ENCODE assay signal across 11 cellular contexts in the genomic region with DNA sequence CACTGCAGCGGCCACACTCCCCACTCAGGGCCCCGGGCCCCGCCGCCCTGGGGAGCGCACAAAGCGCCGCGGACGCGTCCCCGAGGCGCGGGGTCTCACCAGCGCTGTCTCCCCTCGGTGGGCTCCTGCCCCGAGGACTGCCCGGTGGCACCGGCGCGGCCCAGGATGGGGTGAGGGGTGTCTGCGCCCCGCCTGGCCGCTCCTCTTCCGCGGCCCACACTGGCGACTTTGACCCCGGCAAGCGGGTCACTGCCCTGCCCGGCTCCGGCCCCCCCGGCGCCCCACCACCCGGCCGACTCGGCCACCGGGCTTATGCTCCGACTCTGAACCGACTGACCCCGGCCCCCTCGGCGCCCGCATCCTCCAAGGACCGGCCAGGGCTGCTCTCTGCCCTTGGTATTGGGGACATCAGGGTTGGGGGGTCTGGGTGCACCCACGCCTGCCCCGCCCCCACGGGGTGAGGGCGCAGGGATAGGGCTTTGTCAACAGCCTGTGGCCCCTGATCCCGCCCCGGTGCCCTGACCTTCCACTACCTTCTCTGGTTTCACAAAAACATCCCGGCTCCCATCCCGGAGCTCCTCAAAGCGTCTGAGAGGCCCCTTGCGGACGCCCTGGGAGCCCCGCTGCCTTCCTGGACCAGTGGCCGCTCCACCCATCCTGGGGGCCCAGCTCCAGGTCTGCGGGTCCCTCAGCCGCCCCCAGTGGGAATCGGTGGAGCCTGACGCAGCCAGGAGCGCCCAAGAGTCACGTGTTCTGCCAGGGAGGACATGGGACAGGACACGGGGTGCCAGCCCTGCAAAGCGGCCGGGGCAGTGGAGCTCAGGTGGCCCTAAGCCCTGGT. TPM values are rescaled to one million over a fixed set of nuclear protein-coding genes. Genes with fewer than 3 reads are reported as not detected.
DNase-seq lines count a peak whose midpoint lies in the region; TF ChIP-seq lines count a peak whose summit lies in the region.
"Had no signal": no experiment of that assay in that cellular context is flagged by ENCODE, and none has a peak within 500 bp of the region (broad histone marks: within the 10 kb centered on the region; RNA-seq: fewer than 3 reads in every experiment).

No MANE protein-coding gene starts in this region.

- H3K36me3 Mint-ChIP-seq in osteocyte (ENCODE audit: unreplicated experiment): no peaks in the 10 kb centered on the region
- H3K36me3 Mint-ChIP-seq: CD8-positive, alpha-beta T cell had no signal

- DNase-seq in HuH-7 (ENCODE audit: low spot score) (peak; percentile 57), osteocyte (ENCODE audit: extremely low spot score, unreplicated experiment) (no peak), HCEC 1CT (no peak), T-helper 9 cell (no peak)
- DNase-seq: activated CD4-positive, alpha-beta T cell treated with anti-CD3 and anti-CD28 coated beads for 48 hours; CD8-positive, alpha-beta T cell; heart right ventricle; midbrain; NK-92 treated with Interleukin-12 subunit alpha and Interleukin-12 subunit beta, amount 100 ng/mL, for 24 hours; SW 1271 had no signal

- H3K27me3 ChIP-seq in endocrine pancreas (ENCODE audit: control insufficient read depth, insufficient read depth, low read length): no peaks in the 10 kb centered on the region

- no peaks in the 10 kb centered on the region for H3K9me3 ChIP-seq in endocrine pancreas (ENCODE audit: control insufficient read depth, low read length)
- H3K9me3 ChIP-seq: heart right ventricle had no signal

- no peaks in the 10 kb centered on the region for H3K36me3 ChIP-seq in endocrine pancreas (ENCODE audit: control insufficient read depth, insufficient read depth, low read length)
- H3K36me3 ChIP-seq: heart right ventricle had no signal

- H3K27ac Mint-ChIP-seq in osteocyte (ENCODE audit: unreplicated experiment): no peak overlapping the region
- H3K27ac Mint-ChIP-seq: CD8-positive, alpha-beta T cell had no signal

- peak overlapping the region; percentile 30 for H3K9ac ChIP-seq in endocrine pancreas (ENCODE audit: control insufficient read depth, insufficient read depth, low read length)

- H3K4me1 Mint-ChIP-seq in osteocyte (ENCODE audit: unreplicated experiment): peaks cover 2% of the 10 kb centered on the region

- H3K9me3 Mint-ChIP-seq in osteocyte (ENCODE audit: unreplicated experiment): no peaks in the 10 kb centered on the region
- H3K9me3 Mint-ChIP-seq: CD8-positive, alpha-beta T cell had no signal

- H3K4me1 ChIP-seq in endocrine pancreas (ENCODE audit: control insufficient read depth, insufficient read depth, low read length): no peaks in the 10 kb centered on the region

- H3K27me3 Mint-ChIP-seq in osteocyte (ENCODE audit: unreplicated experiment): peaks cover 31% of the 10 kb centered on the region

- peak overlapping the region; percentile 50 for H3K4me3 Mint-ChIP-seq in osteocyte (ENCODE audit: unreplicated experiment)
- H3K4me3 Mint-ChIP-seq: CD8-positive, alpha-beta T cell had no signal

- H3K4me3 ChIP-seq in endocrine pancreas (ENCODE audit: control insufficient read depth, insufficient read depth, low read length): no peak overlapping the region

- TF ChIP-seq CTCF in osteocyte (IDR thresholded peaks at IDR 0.05): no peak

RNA-seq across cellular contexts. Expression of a gene that starts 0.8 kb away (rescaled TPM):
- not detected in 2 replicates for total RNA-seq in osteocyte
- total RNA-seq: CD8-positive, alpha-beta T cell; heart right ventricle had no signal

RNA-seq across cellular contexts. Expression of a gene that starts 28.3 kb away (rescaled TPM):
- 169 and 176 TPM in 2 replicates for total RNA-seq in osteocyte

RNA-seq across cellular contexts. Expression of a gene that starts 30.1 kb away (rescaled TPM):
- 0.62 TPM in 1 of 2 replicates, not detected in the other for total RNA-seq in osteocyte
- total RNA-seq: CD8-positive, alpha-beta T cell had no signal

RNA-seq across cellular contexts. Expression of a gene that starts 55.6 kb away (rescaled TPM):
- 792 and 837 TPM in 2 replicates for total RNA-seq in osteocyte
